8 cellular contexts compared by ENCODE assay signal in genomic region chr20:63955281-63955845, GRCh38. TPM values are rescaled to one million over a fixed set of nuclear protein-coding genes. Genes with fewer than 3 reads are reported as not detected.
DNase-seq lines count a peak whose midpoint lies in the region; ATAC-seq and TF ChIP-seq lines count a peak whose summit lies in the region.

No MANE protein-coding gene starts in this region.

- H3K9ac ChIP-seq in Loucy (ENCODE audit: low read depth, low read length, poor library complexity, severe bottlenecking): peak overlapping the region; percentile 98

- H4K20me1 ChIP-seq in Loucy (ENCODE audit: insufficient read depth, low read length, poor library complexity, severe bottlenecking): peaks cover 45% of the 10 kb centered on the region

- no peaks in the 10 kb centered on the region for H3K9me2 ChIP-seq in Loucy (replicated peaks; ENCODE audit: low read depth, low read length)

- peaks cover 43% of the 10 kb centered on the region for H3K4me1 ChIP-seq in Loucy (ENCODE audit: insufficient read depth, low read length, poor library complexity, severe bottlenecking)
- H3K4me1 ChIP-seq in foreskin keratinocyte: peaks cover 3% of the 10 kb centered on the region
- H3K4me1 ChIP-seq in neuron (ENCODE audit: insufficient read depth, low read length): peaks cover 23% of the 10 kb centered on the region

- peak overlapping the region; percentile 100 for H3K4me3 ChIP-seq in Loucy (ENCODE audit: low read length, poor library complexity, severe bottlenecking)
- H3K4me3 ChIP-seq in neuron (ENCODE audit: low read length): peak overlapping the region; percentile 68

- H3K9me3 Mint-ChIP-seq in activated T-helper 17 cell treated with anti-CD3 and anti-CD28 coated beads, Interleukin-2, amount 50 U/mL, for 72 hours: no peaks in the 10 kb centered on the region

- peaks cover 12% of the 10 kb centered on the region for H3K4me1 Mint-ChIP-seq in activated T-helper 17 cell treated with anti-CD3 and anti-CD28 coated beads, Interleukin-2, amount 50 U/mL, for 72 hours

- H2AFZ ChIP-seq in Loucy (ENCODE audit: low read length): peak overlapping the region; percentile 99
- H2AFZ ChIP-seq in neuron (ENCODE audit: low read depth, low read length): no peak overlapping the region

- TF ChIP-seq CTCF in Loucy (conservative IDR thresholded peaks at IDR 0.05; ENCODE audit: low read length): peak; percentile 61
- TF ChIP-seq CTCF in foreskin keratinocyte (conservative IDR thresholded peaks at IDR 0.05): peak; percentile 43

- H3K36me3 Mint-ChIP-seq in activated T-helper 17 cell treated with anti-CD3 and anti-CD28 coated beads, Interleukin-2, amount 50 U/mL, for 72 hours (ENCODE audit: low read depth): peaks cover 8% of the 10 kb centered on the region

- H3K36me3 ChIP-seq in Loucy (ENCODE audit: insufficient read depth, low read length): no peaks in the 10 kb centered on the region
- H3K36me3 ChIP-seq in neuron (ENCODE audit: insufficient read depth, low read length): peaks cover 19% of the 10 kb centered on the region

- H3F3A ChIP-seq in Loucy (ENCODE audit: low read depth): no peaks in the 10 kb centered on the region

- no peaks in the 10 kb centered on the region for H3K9me3 ChIP-seq in Loucy (ENCODE audit: insufficient read depth, low read depth, low read length)
- no peaks in the 10 kb centered on the region for H3K9me3 ChIP-seq in neuron (ENCODE audit: low read length)

- peak overlapping the region; percentile 50 for H3K27ac ChIP-seq in foreskin keratinocyte

- peak; percentile 48 for DNase-seq in EH (ENCODE audit: low read depth)
- no peak for DNase-seq in foreskin keratinocyte
- no peak for DNase-seq in amniotic stem cell (lab: John Stamatoyannopoulos, UW)
- DNase-seq in cerebellar nuclear complex (lab: John Stamatoyannopoulos, UW): no peak

- no peak overlapping the region for H3K27ac Mint-ChIP-seq in activated T-helper 17 cell treated with anti-CD3 and anti-CD28 coated beads, Interleukin-2, amount 50 U/mL, for 72 hours

- H3K4me2 ChIP-seq in Loucy (ENCODE audit: low read depth, low read length, poor library complexity, severe bottlenecking): peak overlapping the region; percentile 90

- ATAC-seq in GM21528 (IDR thresholded peaks at IDR 0.05; ENCODE audit: low FRiP score, unreplicated experiment) (peak; percentile 2), foreskin keratinocyte (no peak)
- ATAC-seq in activated T-helper 17 cell treated with anti-CD3 and anti-CD28 coated beads, Interleukin-2, amount 50 U/mL, for 72 hours (replicated peaks): peak; percentile 11

- H3K4me3 Mint-ChIP-seq in activated T-helper 17 cell treated with anti-CD3 and anti-CD28 coated beads, Interleukin-2, amount 50 U/mL, for 72 hours: peak overlapping the region; percentile 81

- peaks cover 58% of the 10 kb centered on the region for H3K79me2 ChIP-seq in Loucy (ENCODE audit: insufficient read depth, low read length)

- no peaks in the 10 kb centered on the region for H3K27me3 ChIP-seq in Loucy (ENCODE audit: insufficient read depth, low read length, poor library complexity, severe bottlenecking)
- no peaks in the 10 kb centered on the region for H3K27me3 ChIP-seq in foreskin keratinocyte
- H3K27me3 ChIP-seq in neuron (ENCODE audit: insufficient read depth, low read length): no peaks in the 10 kb centered on the region

- H3K27me3 Mint-ChIP-seq in activated T-helper 17 cell treated with anti-CD3 and anti-CD28 coated beads, Interleukin-2, amount 50 U/mL, for 72 hours: no peaks in the 10 kb centered on the region

RNA-seq across cellular contexts. Expression of gene UCKL1, which starts 0.9 kb away (rescaled TPM):
- 10 to 100 TPM; 27.5 to 36.2 TPM for total RNA-seq in activated T-helper 17 cell treated with anti-CD3 and anti-CD28 coated beads, Interleukin-2, amount 50 U/mL, for 72 hours
- 24.9 and 28.2 TPM in 2 replicates for total RNA-seq in foreskin keratinocyte
- 30.2 and 30.5 TPM in 2 replicates for polyA plus RNA-seq in foreskin keratinocyte

RNA-seq across cellular contexts. Expression of gene ZNF512B, which starts 14.4 kb away (rescaled TPM):
- total RNA-seq in activated T-helper 17 cell treated with anti-CD3 and anti-CD28 coated beads, Interleukin-2, amount 50 U/mL, for 72 hours: 10 to 100 TPM; 13.9 to 21.3 TPM
- 13.3 and 14.5 TPM in 2 replicates for total RNA-seq in foreskin keratinocyte
- polyA plus RNA-seq in foreskin keratinocyte: 6.5 and 6.8 TPM in 2 replicates

RNA-seq across cellular contexts. Expression of gene SAMD10, which starts 24.1 kb away (rescaled TPM):
- total RNA-seq in activated T-helper 17 cell treated with anti-CD3 and anti-CD28 coated beads, Interleukin-2, amount 50 U/mL, for 72 hours: 10 to 100 TPM; 21.4 to 32.7 TPM
- total RNA-seq in foreskin keratinocyte: 1.7 and 1.8 TPM in 2 replicates
- 2.1 and 2.3 TPM in 2 replicates for polyA plus RNA-seq in foreskin keratinocyte

RNA-seq across cellular contexts. Expression of gene PRPF6, which starts 25.6 kb away (rescaled TPM):
- 10 to 100 TPM; 88.5 to 97.4 TPM for total RNA-seq in activated T-helper 17 cell treated with anti-CD3 and anti-CD28 coated beads, Interleukin-2, amount 50 U/mL, for 72 hours
- total RNA-seq in foreskin keratinocyte: 57.8 and 62.6 TPM in 2 replicates
- 40.3 and 42.6 TPM in 2 replicates for polyA plus RNA-seq in foreskin keratinocyte
